ENCODE assay signal across 1 cellular context in genomic region chr20:35772563-35773058, GRCh38.
TF ChIP-seq lines count a peak whose summit lies in the region.

No MANE protein-coding gene starts in this region.

TF ChIP-seq in K562, 482 proteins besides CTCF, POLR2A, EP300 and RAD21 (continued from another document):
- TF ChIP-seq ZNF740 (CRISPR knock-in tag; IDR thresholded peaks at IDR 0.05) (no peak), ZNF740 (tag; IDR thresholded peaks at IDR 0.05) (0 out of 4 replicates have a peak, but pooled peaks of 1 of the 2 experiments have one; percentile 10), ZBTB11 (CRISPR knock-in tag; IDR thresholded peaks at IDR 0.05) (peak in 1 of 3 experiments; percentile 52; a peak in 1 of 6 replicates), MBD1 (CRISPR knock-in tag; IDR thresholded peaks at IDR 0.05) (no peak), KAT7 (CRISPR knock-in tag; IDR thresholded peaks at IDR 0.05; ENCODE audit: borderline replicate concordance) (peak; percentile 33; the same call in 1 of the 2 replicates), RNF2 (IDR thresholded peaks at IDR 0.05) (no peak), CHD1 (IDR thresholded peaks at IDR 0.05; ENCODE audit: low read length) (peak; percentile 36), ZBTB40 (IDR thresholded peaks at IDR 0.05) (peak; percentile 21; the same call in 1 of the 2 replicates), ZBTB40 (CRISPR knock-in tag; IDR thresholded peaks at IDR 0.05) (no peak), POLR2H (tag; IDR thresholded peaks at IDR 0.05; ENCODE audit: low read depth) (no peak), ZNF592 (IDR thresholded peaks at IDR 0.05) (0 out of 2 replicates have a peak, but pooled peaks have one; percentile 11), DDX20 (tag; IDR thresholded peaks at IDR 0.05; ENCODE audit: low read depth) (no peak), NFRKB (IDR thresholded peaks at IDR 0.05; ENCODE audit: low read depth) (0 out of 2 replicates have a peak, but pooled peaks have one; percentile 31)
